Comparison of ENCODE assay signal across 8 cellular contexts in the genomic region with DNA sequence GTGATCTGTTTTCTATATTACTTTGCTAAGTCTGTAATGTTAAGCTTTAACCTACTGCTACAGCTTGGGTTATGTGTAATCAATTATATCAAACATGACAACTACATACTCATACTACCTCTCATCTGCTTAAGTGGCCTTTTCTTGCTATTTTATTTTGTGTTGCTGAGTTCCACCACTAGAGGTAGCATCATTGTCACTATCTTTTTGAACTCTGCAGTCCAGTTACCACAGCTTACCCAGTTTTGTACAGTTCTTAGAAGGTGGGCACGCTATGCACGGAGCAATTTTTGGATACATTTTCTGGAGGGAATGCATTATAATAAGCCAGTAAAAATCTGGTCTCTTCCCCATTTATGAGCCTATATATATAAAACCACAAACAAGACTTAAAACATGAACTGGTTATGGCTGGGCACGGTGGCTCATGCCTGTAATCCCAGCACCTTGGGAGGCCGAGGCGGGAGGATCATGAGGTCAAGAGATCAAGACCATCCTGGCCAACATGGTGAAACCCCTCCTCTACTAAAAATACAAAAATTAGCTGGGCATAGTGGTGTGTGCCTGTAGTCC. TPM values are rescaled to one million over a fixed set of nuclear protein-coding genes. Genes with fewer than 3 reads are reported as not detected.
DNase-seq lines count a peak whose midpoint lies in the region; ATAC-seq and TF ChIP-seq lines count a peak whose summit lies in the region.

No MANE protein-coding gene starts in this region.

- CTCF ChIA-PET in activated CD4-positive, alpha-beta T cell treated with anti-CD3 and anti-CD28 coated beads for 36 hours (lab: Charles Lee), result interaction anchor here (0.5 to 2.7 kb wide), 11 partner anchors 12 to 736 kb away, joined by 3 to 23 read pairs (median 4); a partner anchor contains a TSS
- CTCF ChIA-PET in activated CD4-positive, alpha-beta T cell treated with anti-CD3 and anti-CD28 coated beads, Interleukin-2, amount 10 ng/mL, durations not matched to agents 7 days and 5 days (lab: Charles Lee), result interaction anchor here (1.5 to 1.7 kb wide), 2 partner anchors 47 to 158 kb away, joined by 4 to 6 read pairs; no protein-coding TSS in a partner anchor

- H3K79me2 ChIP-seq in SU-DHL-6 (ENCODE audit: insufficient read depth, low read length) (no peaks in the 10 kb centered on the region), smooth muscle cell (ENCODE audit: low read depth) (no peaks in the 10 kb centered on the region)

- no peak overlapping the region for H3K4me3 Mint-ChIP-seq in activated CD4-positive, alpha-beta T cell treated with anti-CD3 and anti-CD28 coated beads for 36 hours
- H3K4me3 Mint-ChIP-seq in activated CD4-positive, alpha-beta T cell treated with anti-CD3 and anti-CD28 coated beads, Interleukin-2, amount 10 ng/mL, durations not matched to agents 7 days and 5 days, result no peak overlapping the region

- H3K4me3 ChIP-seq in SU-DHL-6 (ENCODE audit: insufficient read depth, low read length, poor library complexity, severe bottlenecking), result no peak overlapping the region
- H3K4me3 ChIP-seq in smooth muscle cell, result no peak overlapping the region

- no peaks in the 10 kb centered on the region for H3K36me3 Mint-ChIP-seq in activated CD4-positive, alpha-beta T cell treated with anti-CD3 and anti-CD28 coated beads for 36 hours (ENCODE audit: low read depth)
- H3K36me3 Mint-ChIP-seq in activated CD4-positive, alpha-beta T cell treated with anti-CD3 and anti-CD28 coated beads, Interleukin-2, amount 10 ng/mL, durations not matched to agents 7 days and 5 days (ENCODE audit: low read depth), result no peaks in the 10 kb centered on the region

- H3K27ac ChIP-seq in SU-DHL-6 (ENCODE audit: low read depth, low read length) (no peak overlapping the region), smooth muscle cell (ENCODE audit: low read depth) (no peak overlapping the region)

- H3K27ac Mint-ChIP-seq in activated CD4-positive, alpha-beta T cell treated with anti-CD3 and anti-CD28 coated beads for 36 hours, result no peak overlapping the region
- no peak overlapping the region for H3K27ac Mint-ChIP-seq in activated CD4-positive, alpha-beta T cell treated with anti-CD3 and anti-CD28 coated beads, Interleukin-2, amount 10 ng/mL, durations not matched to agents 7 days and 5 days

- intact Hi-C loops in activated CD4-positive, alpha-beta T cell treated with anti-CD3 and anti-CD28 coated beads for 36 hours (cut with DNase I, micrococcal nuclease), result loop anchor here (1.0 to 5.0 kb wide), 3 partner anchors 159 to 243 kb away; no protein-coding TSS in a partner anchor

- no peak for DNase-seq in activated CD4-positive, alpha-beta T cell treated with anti-CD3 and anti-CD28 coated beads for 36 hours
- DNase-seq in activated CD4-positive, alpha-beta T cell treated with anti-CD3 and anti-CD28 coated beads, Interleukin-2, amount 10 ng/mL, durations not matched to agents 7 days and 5 days, result no peak
- peak; percentile 51 for DNase-seq in glomerular visceral epithelial cell (ENCODE audit: extremely low spot score)
- no peak for DNase-seq in smooth muscle cell (lab: John Stamatoyannopoulos, UW; ENCODE audit: unreplicated experiment)
- no peak for DNase-seq in mucosa of gallbladder (ENCODE audit: low spot score)
- DNase-seq in 8988T, result no peak

- H3K4me2 ChIP-seq in SU-DHL-6 (ENCODE audit: low read depth, low read length, poor library complexity, severe bottlenecking) (no peak overlapping the region), smooth muscle cell (no peak overlapping the region)

- H3K36me3 ChIP-seq in SU-DHL-6 (ENCODE audit: low read length) (no peaks in the 10 kb centered on the region), smooth muscle cell (ENCODE audit: low read depth) (no peaks in the 10 kb centered on the region)

- H3K9me3 ChIP-seq in SU-DHL-6 (ENCODE audit: insufficient read depth, low read length), result no peaks in the 10 kb centered on the region
- H3K9me3 ChIP-seq in smooth muscle cell (replicated peaks; ENCODE audit: low read depth), result no peaks in the 10 kb centered on the region

- WGBS in smooth muscle cell (ENCODE audit: low lambda C conversion rate), result 86% methylated on average over 5 of the region's 5 CpGs

- POLR2A ChIA-PET in activated CD4-positive, alpha-beta T cell treated with anti-CD3 and anti-CD28 coated beads for 36 hours (lab: Charles Lee), result no interaction called here
- POLR2A ChIA-PET in activated CD4-positive, alpha-beta T cell treated with anti-CD3 and anti-CD28 coated beads, Interleukin-2, amount 10 ng/mL, durations not matched to agents 7 days and 5 days (lab: Charles Lee), result no interaction called here

- no peaks in the 10 kb centered on the region for H3K27me3 Mint-ChIP-seq in activated CD4-positive, alpha-beta T cell treated with anti-CD3 and anti-CD28 coated beads for 36 hours
- no peaks in the 10 kb centered on the region for H3K27me3 Mint-ChIP-seq in activated CD4-positive, alpha-beta T cell treated with anti-CD3 and anti-CD28 coated beads, Interleukin-2, amount 10 ng/mL, durations not matched to agents 7 days and 5 days

- H2AFZ ChIP-seq in SU-DHL-6 (ENCODE audit: low read depth, low read length, severe bottlenecking) (no peak overlapping the region), smooth muscle cell (ENCODE audit: low read depth) (no peak overlapping the region)

- TF ChIP-seq CTCF in SU-DHL-6 (IDR thresholded peaks at IDR 0.05; ENCODE audit: insufficient read depth, low read length, poor library complexity, severe bottlenecking) (peak; percentile 66), smooth muscle cell (IDR thresholded peaks at IDR 0.05; ENCODE audit: borderline replicate concordance, insufficient read depth, poor library complexity, severe bottlenecking) (peak; percentile 51)

- H3F3A ChIP-seq in SU-DHL-6 (ENCODE audit: insufficient read depth), result no peaks in the 10 kb centered on the region
- H3F3A ChIP-seq in smooth muscle cell (ENCODE audit: low read depth), result no peaks in the 10 kb centered on the region

- H3K27me3 ChIP-seq in SU-DHL-6 (ENCODE audit: low read length) (no peaks in the 10 kb centered on the region), smooth muscle cell (ENCODE audit: low read depth) (no peaks in the 10 kb centered on the region)

- no peaks in the 10 kb centered on the region for H3K4me1 ChIP-seq in smooth muscle cell (ENCODE audit: low read depth)

- H4K20me1 ChIP-seq in SU-DHL-6 (ENCODE audit: low read depth, low read length), result no peaks in the 10 kb centered on the region
- no peaks in the 10 kb centered on the region for H4K20me1 ChIP-seq in smooth muscle cell (ENCODE audit: low read depth)

- H3K9ac ChIP-seq in SU-DHL-6 (ENCODE audit: low read length) (no peak overlapping the region), smooth muscle cell (ENCODE audit: low read depth) (no peak overlapping the region)

- no peaks in the 10 kb centered on the region for H3K4me1 Mint-ChIP-seq in activated CD4-positive, alpha-beta T cell treated with anti-CD3 and anti-CD28 coated beads for 36 hours
- H3K4me1 Mint-ChIP-seq in activated CD4-positive, alpha-beta T cell treated with anti-CD3 and anti-CD28 coated beads, Interleukin-2, amount 10 ng/mL, durations not matched to agents 7 days and 5 days, result no peaks in the 10 kb centered on the region

- H3K9me2 ChIP-seq in SU-DHL-6 (replicated peaks; ENCODE audit: insufficient read depth, low read length), result no peaks in the 10 kb centered on the region

- H3K9me3 Mint-ChIP-seq in activated CD4-positive, alpha-beta T cell treated with anti-CD3 and anti-CD28 coated beads for 36 hours (ENCODE audit: low read depth), result no peaks in the 10 kb centered on the region
- no peaks in the 10 kb centered on the region for H3K9me3 Mint-ChIP-seq in activated CD4-positive, alpha-beta T cell treated with anti-CD3 and anti-CD28 coated beads, Interleukin-2, amount 10 ng/mL, durations not matched to agents 7 days and 5 days

- peak; percentile 66 for ATAC-seq in activated CD4-positive, alpha-beta T cell treated with anti-CD3 and anti-CD28 coated beads for 36 hours
- ATAC-seq in HG03469 (IDR thresholded peaks at IDR 0.05; ENCODE audit: unreplicated experiment), result peak; percentile 42

RNA-seq across cellular contexts. Expression of a gene that starts 48.5 kb away (rescaled TPM):
- total RNA-seq in activated CD4-positive, alpha-beta T cell treated with anti-CD3 and anti-CD28 coated beads for 36 hours, result 10 to 100 TPM; 13.6 TPM
- 1 to 10 TPM; 3.4 to 3.9 TPM for total RNA-seq in activated CD4-positive, alpha-beta T cell treated with anti-CD3 and anti-CD28 coated beads, Interleukin-2, amount 10 ng/mL, durations not matched to agents 7 days and 5 days
- 17.7 and 24.8 TPM in 2 replicates for total RNA-seq in smooth muscle cell
- 17.7 and 18.4 TPM in 2 replicates for polyA plus RNA-seq in smooth muscle cell
- 24.1 TPM for total RNA-seq in mucosa of gallbladder

RNA-seq across cellular contexts. Expression of a gene that starts 59.7 kb away (rescaled TPM):
- total RNA-seq in activated CD4-positive, alpha-beta T cell treated with anti-CD3 and anti-CD28 coated beads for 36 hours, result under 1 TPM; 0.82 to 0.91 TPM
- 1 to 10 TPM in 1 of 2 experiments, under 1 TPM in 1; 0.67 to 1.2 TPM for total RNA-seq in activated CD4-positive, alpha-beta T cell treated with anti-CD3 and anti-CD28 coated beads, Interleukin-2, amount 10 ng/mL, durations not matched to agents 7 days and 5 days
- total RNA-seq in smooth muscle cell (1.8 and 2.1 TPM in 2 replicates), mucosa of gallbladder (7.2 TPM)
- polyA plus RNA-seq in smooth muscle cell, result 1.5 and 3.5 TPM in 2 replicates
